In the genomic region with DNA sequence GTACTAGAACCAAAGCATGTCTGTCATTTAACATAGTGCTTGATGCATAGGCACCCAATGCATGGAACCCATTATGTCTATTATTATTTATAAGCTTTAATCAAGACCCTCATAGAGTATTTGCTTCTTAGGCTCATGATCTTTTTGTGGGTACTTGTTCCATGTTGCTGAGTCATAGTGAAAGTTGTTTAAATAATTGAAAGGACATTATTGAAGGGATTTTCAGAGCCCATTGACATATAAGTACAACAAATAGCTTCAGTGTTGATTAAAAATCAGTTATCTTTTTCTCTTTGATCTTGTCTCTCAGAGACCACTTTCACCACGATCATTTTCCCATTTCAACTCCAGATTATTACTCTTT, we compare ENCODE assay signal across 17 cellular contexts.
"Had no signal": no experiment of that assay in that cellular context is flagged by ENCODE, and none has a peak within 500 bp of the region (broad histone marks: within the 10 kb centered on the region; RNA-seq: fewer than 3 reads in every experiment).

No MANE protein-coding gene starts in this region.

- FAIRE-seq: endothelial cell of umbilical vein had no signal

- H3K4me3 ChIP-seq: coronary artery, gastrocnemius medialis, sigmoid colon, skin epidermis, stomach, thoracic aorta, transverse colon had no signal

- H3K4me1 Mint-ChIP-seq: naive thymus-derived CD4-positive, alpha-beta T cell had no signal

- H3K36me3 Mint-ChIP-seq: naive thymus-derived CD4-positive, alpha-beta T cell had no signal

- H3K36me3 ChIP-seq: gastrocnemius medialis, sigmoid colon, stomach, thoracic aorta, transverse colon had no signal

- H3K9me3 ChIP-seq: gastrocnemius medialis, sigmoid colon, stomach, thoracic aorta, transverse colon had no signal

- H3K27ac Mint-ChIP-seq: endodermal cell; naive thymus-derived CD4-positive, alpha-beta T cell; nephron progenitor cell had no signal

- H3K9me3 Mint-ChIP-seq: endodermal cell, nephron progenitor cell had no signal

- H3K4me3 Mint-ChIP-seq: endodermal cell; naive thymus-derived CD4-positive, alpha-beta T cell; nephron progenitor cell had no signal

- DNase-seq: effector CD4-positive, alpha-beta T cell; endodermal cell; gastrocnemius medialis; left colon; naive thymus-derived CD4-positive, alpha-beta T cell; nephron progenitor cell; posterior cingulate gyrus; sigmoid colon; stimulated activated CD4-positive, alpha-beta T cell treated with anti-CD3 and anti-CD28 coated beads, Interleukin-2, amount 100 ng/mL, for 24 hours; stimulated activated naive CD4-positive, alpha-beta T cell; stomach; substantia nigra; transverse colon had no signal

- H3K27me3 ChIP-seq: gastrocnemius medialis, sigmoid colon, stomach, transverse colon had no signal

- H3K4me1 ChIP-seq: gastrocnemius medialis had no signal

- ATAC-seq: gastrocnemius medialis; left colon; naive thymus-derived CD4-positive, alpha-beta T cell had no signal

- H3K27ac ChIP-seq: coronary artery, gastrocnemius medialis, sigmoid colon, skin epidermis, stomach, thoracic aorta, transverse colon had no signal
